In the genomic region with DNA sequence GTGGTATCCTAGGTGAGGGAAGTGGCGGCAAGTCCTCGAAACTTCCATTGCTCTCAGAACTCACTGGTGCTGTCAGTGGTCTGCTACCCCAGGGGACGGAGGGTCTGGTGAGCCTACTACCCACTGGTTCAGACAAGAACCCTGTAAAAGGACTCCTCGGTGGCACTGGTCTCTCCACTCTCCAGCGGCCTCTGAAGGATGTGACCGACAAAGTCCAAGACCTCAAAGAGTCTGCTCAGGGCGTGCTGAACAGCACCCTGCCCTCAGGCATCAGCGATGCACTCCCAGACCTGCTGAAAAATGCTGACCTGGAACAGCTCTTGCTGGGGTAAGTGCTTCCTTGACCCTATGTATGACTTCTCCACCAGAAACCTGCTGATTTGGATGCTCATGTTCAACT, we compare ENCODE assay signal across 34 cellular contexts.
"Had no signal": no experiment of that assay in that cellular context is flagged by ENCODE, and none has a peak within 500 bp of the region (broad histone marks: within the 10 kb centered on the region; RNA-seq: fewer than 3 reads in every experiment).

No MANE protein-coding gene starts in this region.

- H3K4me1 Mint-ChIP-seq: activated B cell treated with CpG ODN at 0.5 μM for 24 hours, brain had no signal

- H3K9me3 Mint-ChIP-seq: activated B cell treated with CpG ODN at 0.5 μM for 24 hours; activated CD4-positive, alpha-beta memory T cell treated with anti-CD3 and anti-CD28 coated beads for 36 hours; activated naive CD4-positive, alpha-beta T cell treated with anti-CD3 and anti-CD28 coated beads, Interleukin-2, amount 50 U/mL, for 24 hours; activated naive CD8-positive, alpha-beta T cell treated with anti-CD3 and anti-CD28 coated beads, Interleukin-2, amount 50 U/mL, for 24 hours; brain; T-cell had no signal

- H3K27me3 Mint-ChIP-seq: activated B cell treated with CpG ODN at 0.5 μM for 24 hours; activated CD4-positive, alpha-beta memory T cell treated with anti-CD3 and anti-CD28 coated beads for 36 hours; activated naive CD4-positive, alpha-beta T cell treated with anti-CD3 and anti-CD28 coated beads, Interleukin-2, amount 50 U/mL, for 24 hours; activated naive CD8-positive, alpha-beta T cell treated with anti-CD3 and anti-CD28 coated beads, Interleukin-2, amount 50 U/mL, for 24 hours; brain; T-cell had no signal

- H3K27ac Mint-ChIP-seq: activated B cell treated with CpG ODN at 0.5 μM for 24 hours; activated CD4-positive, alpha-beta memory T cell treated with anti-CD3 and anti-CD28 coated beads for 36 hours; activated naive CD8-positive, alpha-beta T cell treated with anti-CD3 and anti-CD28 coated beads, Interleukin-2, amount 50 U/mL, for 24 hours had no signal

- ATAC-seq: activated naive CD8-positive, alpha-beta T cell treated with anti-CD3 and anti-CD28 coated beads, Interleukin-2, amount 50 U/mL, for 24 hours; PC-3; Right ventricle myocardium inferior; SK-N-SH treated with all-trans-retinoic acid at 6 μM for 48 hours; T-cell had no signal

- DNase-seq: activated B cell treated with CpG ODN at 0.5 μM for 24 hours; activated CD4-positive, alpha-beta memory T cell treated with anti-CD3 and anti-CD28 coated beads for 36 hours; activated CD4-positive, alpha-beta T cell treated with anti-CD3 and anti-CD28 coated beads for 4 hours; activated CD4-positive, alpha-beta T cell treated with anti-CD3 and anti-CD28 coated beads, Interleukin-2, amount 50 U/mL, for 1 hour; activated CD4-positive, CD25-positive, alpha-beta regulatory T cell treated with anti-CD3 and anti-CD28 coated beads, Interleukin-2, amount 50 U/mL, for 72 hours; activated CD8-positive, alpha-beta memory T cell treated with anti-CD3 and anti-CD28 coated beads, Interleukin-2, amount 50 U/mL, for 4 hours; activated gamma-delta T cell; activated naive CD4-positive, alpha-beta T cell treated with Interleukin-2 at 50 U/mL for 16 hours; activated naive CD8-positive, alpha-beta T cell treated with anti-CD3 and anti-CD28 coated beads, Interleukin-2, amount 50 U/mL, for 24 hours; activated T-cell treated with anti-CD3 and anti-CD28 coated beads for 4 hours; activated T-cell treated with anti-CD3 and anti-CD28 coated beads, Interleukin-2, amount 50 U/mL, for 48 hours; anterior cingulate cortex; caudate nucleus; Karpas-422; KBM-7; NCI-H1105; NCI-H1417 treated with DMSO at 0.1 percent for 48 hours; NCI-H187 treated with DMSO at 0.1 percent for 48 hours; NCI-H2081 treated with DMSO at 0.1 percent for 48 hours; NCI-H345; NCI-H526; NCI-H748 treated with DMSO at 0.1 percent for 48 hours; NK-92 treated with Interleukin-12 subunit alpha and Interleukin-12 subunit beta, amount 100 ng/mL, for 24 hours; PC-3; Peyer's patch; RPMI8226; SIG-M5; T-cell; T-helper 2 cell; T-helper 9 cell had no signal

- H3K4me3 Mint-ChIP-seq: activated B cell treated with CpG ODN at 0.5 μM for 24 hours; activated CD4-positive, alpha-beta memory T cell treated with anti-CD3 and anti-CD28 coated beads for 36 hours; activated naive CD4-positive, alpha-beta T cell treated with anti-CD3 and anti-CD28 coated beads, Interleukin-2, amount 50 U/mL, for 24 hours; activated naive CD8-positive, alpha-beta T cell treated with anti-CD3 and anti-CD28 coated beads, Interleukin-2, amount 50 U/mL, for 24 hours; brain; T-cell had no signal

- H3K36me3 Mint-ChIP-seq: activated CD4-positive, alpha-beta memory T cell treated with anti-CD3 and anti-CD28 coated beads for 36 hours had no signal
